In genomic region chr2:186485871-186486650, GRCh38 we compare ENCODE assay signal across 8 cellular contexts. TPM values are rescaled to one million over a fixed set of nuclear protein-coding genes. Genes with fewer than 3 reads are reported as not detected.
DNase-seq lines count a peak whose midpoint lies in the region; FAIRE-seq and TF ChIP-seq lines count a peak whose summit lies in the region.

Gene ZC3H15 (plus strand): TSS chr2:186486260. CDS start chr2:186486383, 123 bp downstream.

- TF ChIP-seq CTCF in neutrophil (IDR thresholded peaks at IDR 0.05): peak; percentile 31

- H3K9me3 ChIP-seq in SK-N-MC (ENCODE audit: low read depth, low read length): no peaks in the 10 kb centered on the region
- no peaks in the 10 kb centered on the region for H3K9me3 ChIP-seq in neutrophil

- peak within 1 kb of the TSS; percentile 96 for H3K4me3 Mint-ChIP-seq in activated naive CD4-positive, alpha-beta T cell treated with anti-CD3 and anti-CD28 coated beads, Interleukin-2, amount 10 ng/mL, durations not matched to agents 7 days and 5 days

- no peak for FAIRE-seq in frontal cortex (lab: Jason Lieb, UNC)

- POLR2A ChIA-PET in HEK293T (lab: Yijun Ruan, JAX): interaction anchor here (0.6 to 1.5 kb wide), 12 partner anchors 9 to 708 kb away, joined by 3 to 7 read pairs (median 3); partner anchors contain the start of gene ITGAV

- no peaks in the 10 kb centered on the region for H3K27me3 Mint-ChIP-seq in activated naive CD4-positive, alpha-beta T cell treated with anti-CD3 and anti-CD28 coated beads, Interleukin-2, amount 10 ng/mL, durations not matched to agents 7 days and 5 days

- H3K27ac Mint-ChIP-seq in activated naive CD4-positive, alpha-beta T cell treated with anti-CD3 and anti-CD28 coated beads, Interleukin-2, amount 10 ng/mL, durations not matched to agents 7 days and 5 days: peak within 1 kb of the TSS; percentile 97

- peaks cover 58% of the 10 kb centered on the region for H3K4me1 Mint-ChIP-seq in activated naive CD4-positive, alpha-beta T cell treated with anti-CD3 and anti-CD28 coated beads, Interleukin-2, amount 10 ng/mL, durations not matched to agents 7 days and 5 days

- H3K36me3 Mint-ChIP-seq in activated naive CD4-positive, alpha-beta T cell treated with anti-CD3 and anti-CD28 coated beads, Interleukin-2, amount 10 ng/mL, durations not matched to agents 7 days and 5 days: peaks cover 11% of the 10 kb centered on the region

- peak within 1 kb of the TSS; percentile 97 for H3K9ac ChIP-seq in SK-N-MC (ENCODE audit: insufficient read length)

- H3K9me3 Mint-ChIP-seq in activated naive CD4-positive, alpha-beta T cell treated with anti-CD3 and anti-CD28 coated beads, Interleukin-2, amount 10 ng/mL, durations not matched to agents 7 days and 5 days: no peaks in the 10 kb centered on the region

- DNase-seq in GM03348 (ENCODE audit: low spot score) (peak; percentile 99), HEK293T (ENCODE audit: extremely low spot score) (peak; percentile 91), MV-4-11 (lab: John Stamatoyannopoulos, UW) (peak; percentile 97), SK-N-MC (ENCODE audit: low read depth, low spot score) (peak; percentile 79), frontal cortex (ENCODE audit: low spot score in 2 of 2) (peak; percentile 78 to 85), substantia nigra (lab: John Stamatoyannopoulos, UW) (peak; percentile 71 to 98 (median 94))
- peak; percentile 97 for DNase-seq in activated naive CD4-positive, alpha-beta T cell treated with anti-CD3 and anti-CD28 coated beads, Interleukin-2, amount 10 ng/mL, durations not matched to agents 7 days and 5 days

- H3K4me1 ChIP-seq in neutrophil (ENCODE audit: control insufficient read depth in 1 of 2, insufficient read depth in 1 of 2, low read depth in 1 of 2, low read length in 1 of 2): peaks cover 32 to 35% of the 10 kb centered on the region in 2 experiments

- H3K27me3 ChIP-seq in neutrophil: no peaks in the 10 kb centered on the region

- CTCF ChIA-PET in HEK293T (lab: Yijun Ruan, JAX): no interaction called here
- CTCF ChIA-PET in activated naive CD4-positive, alpha-beta T cell treated with anti-CD3 and anti-CD28 coated beads, Interleukin-2, amount 10 ng/mL, durations not matched to agents 7 days and 5 days (lab: Charles Lee): interaction anchor here (1.1 to 1.3 kb wide), 3 partner anchors 16 to 25 kb away, joined by 3 to 7 read pairs (median 4); no protein-coding TSS in a partner anchor

- H3K36me3 ChIP-seq in SK-N-MC (ENCODE audit: insufficient read depth, low read length): peaks cover 19% of the 10 kb centered on the region
- H3K36me3 ChIP-seq in neutrophil: no peaks in the 10 kb centered on the region

- H3K4me3 ChIP-seq in SK-N-MC: peak within 1 kb of the TSS; percentile 99
- peak within 1 kb of the TSS; percentile 67 to 83 for H3K4me3 ChIP-seq in neutrophil (ENCODE audit: low read depth in 1 of 2, low read length in 1 of 2)

- H3K27ac ChIP-seq in SK-N-MC (peak within 1 kb of the TSS; percentile 79), neutrophil (peak within 1 kb of the TSS; percentile 88), substantia nigra (ENCODE audit: low read depth, low read length, poor library complexity, severe bottlenecking) (peak within 1 kb of the TSS; percentile 87)

TF ChIP-seq in HEK293T, 16 proteins besides CTCF, POLR2A, EP300 and RAD21:
- TF ChIP-seq CTBP1 (IDR thresholded peaks at IDR 0.05; ENCODE audit: borderline replicate concordance) (no peak), FOXK2 (IDR thresholded peaks at IDR 0.05) (no peak), SP1 (IDR thresholded peaks at IDR 0.05) (no peak), ELF4 (IDR thresholded peaks at IDR 0.05) (peak; percentile 65), NFRKB (IDR thresholded peaks at IDR 0.05) (no peak), ZNF384 (IDR thresholded peaks at IDR 0.05) (no peak), PKNOX1 (IDR thresholded peaks at IDR 0.05) (peak; percentile 58), SUZ12 (IDR thresholded peaks at IDR 0.05) (no peak), ARNT (IDR thresholded peaks at IDR 0.05) (no peak), FOXA1 (IDR thresholded peaks at IDR 0.05) (no peak), HDGF (IDR thresholded peaks at IDR 0.05; ENCODE audit: borderline replicate concordance) (no peak), BHLHE40 (IDR thresholded peaks at IDR 0.05; ENCODE audit: borderline replicate concordance) (no peak), TARDBP (IDR thresholded peaks at IDR 0.05) (peak; percentile 86), L3MBTL2 (conservative IDR thresholded peaks at IDR 0.05) (peak; percentile 70), LEF1 (IDR thresholded peaks at IDR 0.05; ENCODE audit: borderline replicate concordance) (no peak), FOXM1 (IDR thresholded peaks at IDR 0.05; ENCODE audit: borderline replicate concordance) (no peak)

RNA-seq across cellular contexts. Expression of gene ZC3H15, which starts in this region (rescaled TPM):
- 63.2 TPM for total RNA-seq in frontal cortex

Comparison
In these comparisons a context has a peak if more than half of its experiments do, and no peak if none do; other contexts are left out.
1. Peak in every context shown above with its lines: DNase-seq, H3K4me3 ChIP-seq and H3K27ac ChIP-seq.